In the genomic region with DNA sequence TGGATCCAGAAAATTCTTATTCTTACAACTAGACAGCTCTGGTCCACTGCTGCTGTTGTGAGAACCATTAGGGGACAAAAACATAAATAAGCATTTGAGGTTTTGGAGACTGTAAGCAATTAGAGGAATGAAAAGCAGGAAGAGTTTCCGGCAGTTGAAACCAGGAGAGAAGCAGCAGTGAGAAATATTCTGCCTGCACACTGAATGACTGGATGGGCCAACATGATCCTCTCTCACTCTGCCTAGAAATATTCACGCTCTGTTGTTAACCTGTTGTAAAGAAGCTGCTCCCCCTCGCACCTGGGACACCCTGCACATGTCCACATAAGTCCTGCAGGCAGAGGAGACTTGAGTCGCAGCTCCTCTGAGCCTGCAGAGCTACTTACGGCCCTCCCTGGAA, we compare ENCODE assay signal across 2 cellular contexts.
TF ChIP-seq lines count a peak whose summit lies in the region.

No MANE protein-coding gene starts in this region.

TF ChIP-seq in GM23338, 12 proteins besides CTCF, POLR2A, EP300 and RAD21 (continues in another document):
- TF ChIP-seq EZH2 (IDR thresholded peaks at IDR 0.05; ENCODE audit: low read depth, unreplicated experiment), result no peak
- no peak for TF ChIP-seq CREB1 (CRISPR knock-in tag; IDR thresholded peaks at IDR 0.05; ENCODE audit: low read depth)
- TF ChIP-seq POLR2AphosphoS5 (IDR thresholded peaks at IDR 0.05; ENCODE audit: low read depth), result no peak
- TF ChIP-seq JUNB (IDR thresholded peaks at IDR 0.05; ENCODE audit: unreplicated experiment), result no peak
- TF ChIP-seq NANOG (IDR thresholded peaks at IDR 0.05; ENCODE audit: borderline replicate concordance), result no peak
- TF ChIP-seq, protein P1, sequence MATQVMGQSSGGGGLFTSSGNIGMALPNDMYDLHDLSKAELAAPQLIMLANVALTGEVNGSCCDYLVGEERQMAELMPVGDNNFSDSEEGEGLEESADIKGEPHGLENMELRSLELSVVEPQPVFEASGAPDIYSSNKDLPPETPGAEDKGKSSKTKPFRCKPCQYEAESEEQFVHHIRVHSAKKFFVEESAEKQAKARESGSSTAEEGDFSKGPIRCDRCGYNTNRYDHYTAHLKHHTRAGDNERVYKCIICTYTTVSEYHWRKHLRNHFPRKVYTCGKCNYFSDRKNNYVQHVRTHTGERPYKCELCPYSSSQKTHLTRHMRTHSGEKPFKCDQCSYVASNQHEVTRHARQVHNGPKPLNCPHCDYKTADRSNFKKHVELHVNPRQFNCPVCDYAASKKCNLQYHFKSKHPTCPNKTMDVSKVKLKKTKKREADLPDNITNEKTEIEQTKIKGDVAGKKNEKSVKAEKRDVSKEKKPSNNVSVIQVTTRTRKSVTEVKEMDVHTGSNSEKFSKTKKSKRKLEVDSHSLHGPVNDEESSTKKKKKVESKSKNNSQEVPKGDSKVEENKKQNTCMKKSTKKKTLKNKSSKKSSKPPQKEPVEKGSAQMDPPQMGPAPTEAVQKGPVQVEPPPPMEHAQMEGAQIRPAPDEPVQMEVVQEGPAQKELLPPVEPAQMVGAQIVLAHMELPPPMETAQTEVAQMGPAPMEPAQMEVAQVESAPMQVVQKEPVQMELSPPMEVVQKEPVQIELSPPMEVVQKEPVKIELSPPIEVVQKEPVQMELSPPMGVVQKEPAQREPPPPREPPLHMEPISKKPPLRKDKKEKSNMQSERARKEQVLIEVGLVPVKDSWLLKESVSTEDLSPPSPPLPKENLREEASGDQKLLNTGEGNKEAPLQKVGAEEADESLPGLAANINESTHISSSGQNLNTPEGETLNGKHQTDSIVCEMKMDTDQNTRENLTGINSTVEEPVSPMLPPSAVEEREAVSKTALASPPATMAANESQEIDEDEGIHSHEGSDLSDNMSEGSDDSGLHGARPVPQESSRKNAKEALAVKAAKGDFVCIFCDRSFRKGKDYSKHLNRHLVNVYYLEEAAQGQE (IDR thresholded peaks at IDR 0.05; ENCODE audit: unreplicated experiment), result no peak
- no peak for TF ChIP-seq ZNF331 (CRISPR knock-in tag; IDR thresholded peaks at IDR 0.05; ENCODE audit: low read depth)
- TF ChIP-seq ZNF114 (CRISPR knock-in tag; IDR thresholded peaks at IDR 0.05), result no peak
- no peak for TF ChIP-seq STAT1 (IDR thresholded peaks at IDR 0.05; ENCODE audit: unreplicated experiment)
- no peak for TF ChIP-seq ETS1 (IDR thresholded peaks at IDR 0.05)

TF ChIP-seq in H1, 55 proteins besides CTCF, POLR2A, EP300 and RAD21:
- TF ChIP-seq ATF2 (IDR thresholded peaks at IDR 0.05; ENCODE audit: low read length), result no peak
- no peak for TF ChIP-seq KDM1A (IDR thresholded peaks at IDR 0.05; ENCODE audit: borderline replicate concordance, low read length)
- no peak for TF ChIP-seq RBBP5 (IDR thresholded peaks at IDR 0.05; ENCODE audit: borderline replicate concordance, low read depth, low read length)
- TF ChIP-seq SP2 (IDR thresholded peaks at IDR 0.05; ENCODE audit: low read length), result no peak
- TF ChIP-seq SRF (IDR thresholded peaks at IDR 0.05; ENCODE audit: low read depth, low read length), result no peak
- no peak for TF ChIP-seq TBP (IDR thresholded peaks at IDR 0.05; ENCODE audit: low read depth, low read length)
- no peak for TF ChIP-seq CHD1 (IDR thresholded peaks at IDR 0.05; ENCODE audit: low read depth, low read length)
- TF ChIP-seq EGR1 (IDR thresholded peaks at IDR 0.05; ENCODE audit: borderline replicate concordance, low read depth, low read length), result no peak
- no peak for TF ChIP-seq TAF7 (optimal IDR thresholded peaks at IDR 0.05; ENCODE audit: borderline replicate concordance, low read depth, low read length)
TF ChIP-seq in H1: peak in this region for 0.
